Comparison of ENCODE assay signal across 8 cellular contexts in genomic region chr16:2912330-2913199, GRCh38. TPM values are rescaled to one million over a fixed set of nuclear protein-coding genes. Genes with fewer than 3 reads are reported as not detected.
DNase-seq lines count a peak whose midpoint lies in the region; ATAC-seq, FAIRE-seq and TF ChIP-seq lines count a peak whose summit lies in the region.

No MANE protein-coding gene starts in this region.

- intact Hi-C loops in activated T-helper 1 cell treated with anti-CD3 and anti-CD28 coated beads, Interleukin-12 subunit alpha, Interleukin-12 subunit beta, Interleukin-2, Interleukin-4 antibody, amounts not matched to agents 30 ng/mL and 10 ng/mL and 1 ng/mL, durations not matched to agents 14 hours and 24 hours and 36 hours (cut with micrococcal nuclease), result loop anchor here (1.0 kb wide), 1 partner anchor 8 kb away; no protein-coding TSS in a partner anchor
- intact Hi-C loops in upper lobe of right lung (cut with DNase I), result no loop called here

- peaks cover 23% of the 10 kb centered on the region for H3K4me1 Mint-ChIP-seq in activated T-helper 1 cell treated with anti-CD3 and anti-CD28 coated beads, Interleukin-12 subunit alpha, Interleukin-12 subunit beta, Interleukin-2, Interleukin-4 antibody, amounts not matched to agents 30 ng/mL and 10 ng/mL and 1 ng/mL, durations not matched to agents 14 hours and 24 hours and 36 hours (ENCODE audit: low read depth)
- H3K4me1 Mint-ChIP-seq in natural killer cell treated with Interleukin-12 subunit alpha and Interleukin-12 subunit beta and Interleukin-15 and Interleukin-18, amount 100 ng/mL, for 72 hours (ENCODE audit: low read depth in 2 of 2), result peaks cover 17 to 19% of the 10 kb centered on the region in 2 donors

- H3K4me3 Mint-ChIP-seq in activated T-helper 1 cell treated with anti-CD3 and anti-CD28 coated beads, Interleukin-12 subunit alpha, Interleukin-12 subunit beta, Interleukin-2, Interleukin-4 antibody, amounts not matched to agents 30 ng/mL and 10 ng/mL and 1 ng/mL, durations not matched to agents 14 hours and 24 hours and 36 hours, result peak overlapping the region; percentile 86
- H3K4me3 Mint-ChIP-seq in natural killer cell treated with Interleukin-12 subunit alpha and Interleukin-12 subunit beta and Interleukin-15 and Interleukin-18, amount 100 ng/mL, for 72 hours, result peak overlapping the region; percentile 82

- H3K27ac ChIP-seq in upper lobe of right lung, result peak overlapping the region; percentile 85

- peak; percentile 57 to 59 for ATAC-seq in natural killer cell treated with Interleukin-12 subunit alpha and Interleukin-12 subunit beta and Interleukin-15 and Interleukin-18, amount 100 ng/mL, for 72 hours
- ATAC-seq in upper lobe of right lung, result peak; percentile 16

- no peak for TF ChIP-seq POLR2A in H54 (IDR thresholded peaks at IDR 0.05; ENCODE audit: low read depth, low read length)

- H3K9me3 ChIP-seq in upper lobe of right lung, result no peaks in the 10 kb centered on the region

- H3K9me3 Mint-ChIP-seq in activated T-helper 1 cell treated with anti-CD3 and anti-CD28 coated beads, Interleukin-12 subunit alpha, Interleukin-12 subunit beta, Interleukin-2, Interleukin-4 antibody, amounts not matched to agents 30 ng/mL and 10 ng/mL and 1 ng/mL, durations not matched to agents 14 hours and 24 hours and 36 hours, result no peaks in the 10 kb centered on the region
- no peaks in the 10 kb centered on the region for H3K9me3 Mint-ChIP-seq in natural killer cell treated with Interleukin-12 subunit alpha and Interleukin-12 subunit beta and Interleukin-15 and Interleukin-18, amount 100 ng/mL, for 72 hours

- H3K4me1 ChIP-seq in upper lobe of right lung, result peaks cover 11% of the 10 kb centered on the region

- in situ Hi-C loops in Caki2 (cut with HindIII; ENCODE audit: low pct_unique_long_range_greater_than_20kb, low sequenced_read_pairs), result no loop called here

- H3K4me3 ChIP-seq in fibroblast of mammary gland (ENCODE audit: control insufficient read depth, low read depth, low read length), result peak overlapping the region; percentile 82
- H3K4me3 ChIP-seq in upper lobe of right lung, result peak overlapping the region; percentile 69

- no peaks in the 10 kb centered on the region for H3K27me3 ChIP-seq in upper lobe of right lung

- peak; percentile 61 for FAIRE-seq in H54 (lab: Jason Lieb, UNC)

- TF ChIP-seq CTCF in fibroblast of mammary gland (conservative IDR thresholded peaks at IDR 0.05; ENCODE audit: control insufficient read depth, insufficient read depth, low read depth, low read length) (no peak), upper lobe of right lung (IDR thresholded peaks at IDR 0.05) (no peak)

- H3K36me3 Mint-ChIP-seq in activated T-helper 1 cell treated with anti-CD3 and anti-CD28 coated beads, Interleukin-12 subunit alpha, Interleukin-12 subunit beta, Interleukin-2, Interleukin-4 antibody, amounts not matched to agents 30 ng/mL and 10 ng/mL and 1 ng/mL, durations not matched to agents 14 hours and 24 hours and 36 hours (ENCODE audit: low read depth), result peaks cover 17% of the 10 kb centered on the region
- H3K36me3 Mint-ChIP-seq in natural killer cell treated with Interleukin-12 subunit alpha and Interleukin-12 subunit beta and Interleukin-15 and Interleukin-18, amount 100 ng/mL, for 72 hours, result no peaks in the 10 kb centered on the region

- DNase-seq in Caki2 (ENCODE audit: low read depth), result peak; percentile 44
- DNase-seq in H54 (ENCODE audit: insufficient read length, low spot score), result no peak
- peak; percentile 4 for DNase-seq in NCI-H2107 (lab: John Stamatoyannopoulos, UW)
- peak; percentile 25 for DNase-seq in activated T-helper 1 cell treated with anti-CD3 and anti-CD28 coated beads, Interleukin-12 subunit alpha, Interleukin-12 subunit beta, Interleukin-2, Interleukin-4 antibody, amounts not matched to agents 30 ng/mL and 10 ng/mL and 1 ng/mL, durations not matched to agents 14 hours and 24 hours and 36 hours (ENCODE audit: low spot score)
- DNase-seq in fibroblast of mammary gland (ENCODE audit: low read depth), result peak; percentile 73
- DNase-seq in natural killer cell treated with Interleukin-12 subunit alpha and Interleukin-12 subunit beta and Interleukin-15 and Interleukin-18, amount 100 ng/mL, for 72 hours (ENCODE audit: low spot score), result no peak
- DNase-seq in upper lobe of right lung, result peak; percentile 76
- DNase-seq in effector CD8-positive, alpha-beta T cell (lab: John Stamatoyannopoulos, UW), result no peak

- peaks cover 22% of the 10 kb centered on the region for H3K36me3 ChIP-seq in upper lobe of right lung

- peak overlapping the region; percentile 76 for H3K27ac Mint-ChIP-seq in activated T-helper 1 cell treated with anti-CD3 and anti-CD28 coated beads, Interleukin-12 subunit alpha, Interleukin-12 subunit beta, Interleukin-2, Interleukin-4 antibody, amounts not matched to agents 30 ng/mL and 10 ng/mL and 1 ng/mL, durations not matched to agents 14 hours and 24 hours and 36 hours
- peak overlapping the region; percentile 68 to 81 for H3K27ac Mint-ChIP-seq in natural killer cell treated with Interleukin-12 subunit alpha and Interleukin-12 subunit beta and Interleukin-15 and Interleukin-18, amount 100 ng/mL, for 72 hours

- H3K27me3 Mint-ChIP-seq in activated T-helper 1 cell treated with anti-CD3 and anti-CD28 coated beads, Interleukin-12 subunit alpha, Interleukin-12 subunit beta, Interleukin-2, Interleukin-4 antibody, amounts not matched to agents 30 ng/mL and 10 ng/mL and 1 ng/mL, durations not matched to agents 14 hours and 24 hours and 36 hours (ENCODE audit: insufficient read depth), result peaks cover 6% of the 10 kb centered on the region
- no peaks in the 10 kb centered on the region for H3K27me3 Mint-ChIP-seq in natural killer cell treated with Interleukin-12 subunit alpha and Interleukin-12 subunit beta and Interleukin-15 and Interleukin-18, amount 100 ng/mL, for 72 hours

RNA-seq across cellular contexts. Expression of gene FLYWCH1, which starts 0.8 kb away (rescaled TPM):
- 133 and 149 TPM in 2 replicates for total RNA-seq in Caki2 (2014; rRNA removed; shearing (Covaris generic); ENCODE audit: low replicate concordance)
- total RNA-seq in activated T-helper 1 cell treated with anti-CD3 and anti-CD28 coated beads, Interleukin-12 subunit alpha, Interleukin-12 subunit beta, Interleukin-2, Interleukin-4 antibody, amounts not matched to agents 30 ng/mL and 10 ng/mL and 1 ng/mL, durations not matched to agents 14 hours and 24 hours and 36 hours, result 61.1 and 65.7 TPM in 2 replicates
- 10 to 100 TPM; 66.6 to 85.7 TPM for total RNA-seq in natural killer cell treated with Interleukin-12 subunit alpha and Interleukin-12 subunit beta and Interleukin-15 and Interleukin-18, amount 100 ng/mL, for 72 hours
- total RNA-seq in upper lobe of right lung, result 41.3 TPM

RNA-seq across cellular contexts. Expression of gene FLYWCH2, which starts 29.6 kb away (rescaled TPM):
- 121 and 161 TPM in 2 replicates for total RNA-seq in Caki2 (2014; rRNA removed; shearing (Covaris generic); ENCODE audit: low replicate concordance)
- 22.9 and 25.4 TPM in 2 replicates for total RNA-seq in activated T-helper 1 cell treated with anti-CD3 and anti-CD28 coated beads, Interleukin-12 subunit alpha, Interleukin-12 subunit beta, Interleukin-2, Interleukin-4 antibody, amounts not matched to agents 30 ng/mL and 10 ng/mL and 1 ng/mL, durations not matched to agents 14 hours and 24 hours and 36 hours
- 10 to 100 TPM; 21.5 to 24.7 TPM for total RNA-seq in natural killer cell treated with Interleukin-12 subunit alpha and Interleukin-12 subunit beta and Interleukin-15 and Interleukin-18, amount 100 ng/mL, for 72 hours
- total RNA-seq in upper lobe of right lung, result 29.0 TPM

RNA-seq across cellular contexts. Expression of gene KREMEN2, which starts 51.5 kb away (rescaled TPM):
- total RNA-seq in Caki2 (2014; rRNA removed; shearing (Covaris generic); ENCODE audit: low replicate concordance), result 18.2 and 32.8 TPM in 2 replicates
- total RNA-seq in activated T-helper 1 cell treated with anti-CD3 and anti-CD28 coated beads, Interleukin-12 subunit alpha, Interleukin-12 subunit beta, Interleukin-2, Interleukin-4 antibody, amounts not matched to agents 30 ng/mL and 10 ng/mL and 1 ng/mL, durations not matched to agents 14 hours and 24 hours and 36 hours, result 0.10 and 0.18 TPM in 2 replicates
- total RNA-seq in natural killer cell treated with Interleukin-12 subunit alpha and Interleukin-12 subunit beta and Interleukin-15 and Interleukin-18, amount 100 ng/mL, for 72 hours, result not detected
- total RNA-seq in upper lobe of right lung, result not detected

RNA-seq across cellular contexts. Expression of gene PRSS22, which starts 54.6 kb away (rescaled TPM):
- total RNA-seq in Caki2 (2014; rRNA removed; shearing (Covaris generic); ENCODE audit: low replicate concordance), result not detected in 2 replicates
- not detected in 2 replicates for total RNA-seq in activated T-helper 1 cell treated with anti-CD3 and anti-CD28 coated beads, Interleukin-12 subunit alpha, Interleukin-12 subunit beta, Interleukin-2, Interleukin-4 antibody, amounts not matched to agents 30 ng/mL and 10 ng/mL and 1 ng/mL, durations not matched to agents 14 hours and 24 hours and 36 hours
- total RNA-seq in natural killer cell treated with Interleukin-12 subunit alpha and Interleukin-12 subunit beta and Interleukin-15 and Interleukin-18, amount 100 ng/mL, for 72 hours, result under 1 TPM; 0.86 TPM
- 15.2 TPM for total RNA-seq in upper lobe of right lung

RNA-seq across cellular contexts. Expression of gene PAQR4, which starts 56.6 kb away (rescaled TPM):
- total RNA-seq in Caki2 (2014; rRNA removed; shearing (Covaris generic); ENCODE audit: low replicate concordance), result 60.8 and 77.4 TPM in 2 replicates
- 40.1 and 44.0 TPM in 2 replicates for total RNA-seq in activated T-helper 1 cell treated with anti-CD3 and anti-CD28 coated beads, Interleukin-12 subunit alpha, Interleukin-12 subunit beta, Interleukin-2, Interleukin-4 antibody, amounts not matched to agents 30 ng/mL and 10 ng/mL and 1 ng/mL, durations not matched to agents 14 hours and 24 hours and 36 hours
- total RNA-seq in natural killer cell treated with Interleukin-12 subunit alpha and Interleukin-12 subunit beta and Interleukin-15 and Interleukin-18, amount 100 ng/mL, for 72 hours, result 10 to 100 TPM; 19.7 to 39.1 TPM
- total RNA-seq in upper lobe of right lung, result 7.4 TPM

Comparison
In these comparisons a context has a peak if more than half of its experiments do, and no peak if none do; other contexts are left out.
1. DNase-seq: peak in Caki2 (single experiment), NCI-H2107 (single experiment), activated T-helper 1 cell treated with anti-CD3 and anti-CD28 coated beads, Interleukin-12 subunit alpha, Interleukin-12 subunit beta, Interleukin-2, Interleukin-4 antibody, amounts not matched to agents 30 ng/mL and 10 ng/mL and 1 ng/mL, durations not matched to agents 14 hours and 24 hours and 36 hours (single experiment), fibroblast of mammary gland (single experiment) and upper lobe of right lung (single experiment); none in H54 (single experiment), natural killer cell treated with Interleukin-12 subunit alpha and Interleukin-12 subunit beta and Interleukin-15 and Interleukin-18, amount 100 ng/mL, for 72 hours (single experiment) and effector CD8-positive, alpha-beta T cell (single experiment).
2. RNA of gene KREMEN2, which starts 51.5 kb away (total RNA-seq): 18.2 to 32.8 TPM in Caki2; 0.10 to 0.18 TPM in activated T-helper 1 cell treated with anti-CD3 and anti-CD28 coated beads, Interleukin-12 subunit alpha, Interleukin-12 subunit beta, Interleukin-2, Interleukin-4 antibody, amounts not matched to agents 30 ng/mL and 10 ng/mL and 1 ng/mL, durations not matched to agents 14 hours and 24 hours and 36 hours, not detected in natural killer cell treated with Interleukin-12 subunit alpha and Interleukin-12 subunit beta and Interleukin-15 and Interleukin-18, amount 100 ng/mL, for 72 hours and not detected in upper lobe of right lung (single experiment); every median in the first group is over 10 times any median in the second.